In the genomic region with DNA sequence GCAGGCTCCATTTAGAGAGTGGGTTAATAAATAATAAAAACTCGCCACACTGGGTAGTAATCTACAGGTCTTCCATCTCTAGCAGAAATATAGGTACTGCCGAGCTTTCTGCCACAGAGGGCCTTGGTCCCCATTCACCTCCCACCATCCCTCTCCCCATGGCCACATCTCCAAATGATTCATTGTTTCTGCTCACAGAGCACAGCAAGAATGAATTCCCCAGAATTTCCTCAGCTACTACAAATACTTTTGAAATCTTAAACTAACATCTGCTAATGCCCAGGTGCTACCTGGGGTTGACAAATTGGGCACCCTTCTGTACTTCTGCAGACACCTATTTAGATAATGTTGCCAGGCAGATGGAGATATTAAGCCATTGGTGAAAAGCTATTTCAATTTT, we compare ENCODE assay signal across 16 cellular contexts.
"Had no signal": no experiment of that assay in that cellular context is flagged by ENCODE, and none has a peak within 500 bp of the region (broad histone marks: within the 10 kb centered on the region; RNA-seq: fewer than 3 reads in every experiment).

No MANE protein-coding gene starts in this region.

- H3K4me3 ChIP-seq: adrenal gland, gastrocnemius medialis, heart left ventricle, spleen, stomach, vagina had no signal

- H3K36me3 Mint-ChIP-seq: WTC11 had no signal

- ATAC-seq: gastrocnemius medialis, heart left ventricle, left ventricle myocardium superior, WTC11 had no signal

- DNase-seq: activated CD4-positive, alpha-beta T cell treated with anti-CD3 and anti-CD28 coated beads for 4 hours; activated naive CD4-positive, alpha-beta T cell treated with anti-CD3 and anti-CD28 coated beads for 36 hours; adrenal gland; cerebellar nuclear complex; cortex of kidney; gastrocnemius medialis; heart left ventricle; left ventricle myocardium superior; occipital lobe; posterior cingulate gyrus; retina; spleen; stomach; SW 1271 had no signal

- H3K27me3 ChIP-seq: adrenal gland, gastrocnemius medialis, heart left ventricle, spleen, stomach, vagina had no signal

- H3K9me3 ChIP-seq: adrenal gland, gastrocnemius medialis, heart left ventricle, spleen, stomach, vagina had no signal

- H3K27ac Mint-ChIP-seq: activated naive CD4-positive, alpha-beta T cell treated with anti-CD3 and anti-CD28 coated beads for 36 hours; WTC11 had no signal

- H3K9me3 Mint-ChIP-seq: activated naive CD4-positive, alpha-beta T cell treated with anti-CD3 and anti-CD28 coated beads for 36 hours; WTC11 had no signal

- H3K36me3 ChIP-seq: adrenal gland, gastrocnemius medialis, heart left ventricle, spleen, stomach, vagina had no signal

- H3K27ac ChIP-seq: adrenal gland, gastrocnemius medialis, heart left ventricle, spleen, stomach, vagina had no signal

- H3K4me1 ChIP-seq: adrenal gland, gastrocnemius medialis, heart left ventricle, stomach, vagina had no signal

- H3K4me3 Mint-ChIP-seq: activated naive CD4-positive, alpha-beta T cell treated with anti-CD3 and anti-CD28 coated beads for 36 hours; WTC11 had no signal
